In the genomic region with DNA sequence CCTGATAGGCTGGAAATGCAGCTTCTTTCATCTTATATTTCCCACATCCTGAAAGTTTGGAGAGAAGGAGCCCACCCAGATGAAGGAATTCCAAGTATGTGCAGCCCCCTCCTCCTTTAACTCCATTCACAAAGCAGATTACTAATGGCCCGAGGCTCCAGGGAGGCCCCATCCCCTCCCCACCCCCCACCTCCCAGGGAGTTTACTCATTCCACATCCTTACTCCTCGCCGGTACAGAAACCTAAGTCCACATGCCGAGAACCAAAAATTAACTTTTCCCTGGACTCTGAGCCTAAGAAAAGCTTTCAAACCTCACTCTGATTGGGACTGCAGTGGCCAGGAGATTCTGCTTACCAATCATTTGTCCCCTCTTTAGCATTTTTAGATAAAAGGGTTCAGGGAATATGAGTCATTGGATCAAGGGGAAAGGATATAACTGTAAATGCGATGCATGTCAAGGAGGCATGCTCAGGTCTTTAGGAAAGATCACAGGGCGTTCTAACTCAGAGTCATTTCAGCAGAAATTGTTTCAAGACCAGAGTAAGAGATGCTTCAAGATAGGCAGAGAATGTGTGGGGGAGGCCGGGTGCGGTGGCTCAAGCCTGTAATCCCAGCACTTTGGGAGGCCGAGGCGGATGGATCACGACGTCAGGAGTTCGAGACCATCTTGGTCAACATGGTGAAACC, we compare ENCODE assay signal across 1 cellular context.
TF ChIP-seq lines count a peak whose summit lies in the region.

No MANE protein-coding gene starts in this region.

TF ChIP-seq in HepG2, 621 proteins besides CTCF, POLR2A, EP300 and RAD21 (continues in another document):
- TF ChIP-seq, protein P1, sequence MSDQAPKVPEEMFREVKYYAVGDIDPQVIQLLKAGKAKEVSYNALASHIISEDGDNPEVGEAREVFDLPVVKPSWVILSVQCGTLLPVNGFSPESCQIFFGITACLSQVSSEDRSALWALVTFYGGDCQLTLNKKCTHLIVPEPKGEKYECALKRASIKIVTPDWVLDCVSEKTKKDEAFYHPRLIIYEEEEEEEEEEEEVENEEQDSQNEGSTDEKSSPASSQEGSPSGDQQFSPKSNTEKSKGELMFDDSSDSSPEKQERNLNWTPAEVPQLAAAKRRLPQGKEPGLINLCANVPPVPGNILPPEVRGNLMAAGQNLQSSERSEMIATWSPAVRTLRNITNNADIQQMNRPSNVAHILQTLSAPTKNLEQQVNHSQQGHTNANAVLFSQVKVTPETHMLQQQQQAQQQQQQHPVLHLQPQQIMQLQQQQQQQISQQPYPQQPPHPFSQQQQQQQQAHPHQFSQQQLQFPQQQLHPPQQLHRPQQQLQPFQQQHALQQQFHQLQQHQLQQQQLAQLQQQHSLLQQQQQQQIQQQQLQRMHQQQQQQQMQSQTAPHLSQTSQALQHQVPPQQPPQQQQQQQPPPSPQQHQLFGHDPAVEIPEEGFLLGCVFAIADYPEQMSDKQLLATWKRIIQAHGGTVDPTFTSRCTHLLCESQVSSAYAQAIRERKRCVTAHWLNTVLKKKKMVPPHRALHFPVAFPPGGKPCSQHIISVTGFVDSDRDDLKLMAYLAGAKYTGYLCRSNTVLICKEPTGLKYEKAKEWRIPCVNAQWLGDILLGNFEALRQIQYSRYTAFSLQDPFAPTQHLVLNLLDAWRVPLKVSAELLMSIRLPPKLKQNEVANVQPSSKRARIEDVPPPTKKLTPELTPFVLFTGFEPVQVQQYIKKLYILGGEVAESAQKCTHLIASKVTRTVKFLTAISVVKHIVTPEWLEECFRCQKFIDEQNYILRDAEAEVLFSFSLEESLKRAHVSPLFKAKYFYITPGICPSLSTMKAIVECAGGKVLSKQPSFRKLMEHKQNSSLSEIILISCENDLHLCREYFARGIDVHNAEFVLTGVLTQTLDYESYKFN (CRISPR knock-in tag; conservative IDR thresholded peaks at IDR 0.05), result peak; percentile 67
- TF ChIP-seq MAFF (IDR thresholded peaks at IDR 0.05; ENCODE audit: low read depth, low read length) (0 out of 2 replicates have a peak, but pooled peaks have one; percentile 26), ZNF556 (CRISPR knock-in tag; IDR thresholded peaks at IDR 0.05; ENCODE audit: borderline replicate concordance) (peak; percentile 17; the same call in 1 of the 2 replicates), GATAD2A (CRISPR knock-in tag; IDR thresholded peaks at IDR 0.05) (peak; percentile 10; the same call in 1 of the 2 replicates), SOX6 (IDR thresholded peaks at IDR 0.05) (no peak), SOX6 (CRISPR knock-in tag; IDR thresholded peaks at IDR 0.05) (peak; percentile 3; the same call in 1 of the 2 replicates), ZFP36L2 (CRISPR knock-in tag; IDR thresholded peaks at IDR 0.05) (no peak), ZKSCAN5 (CRISPR knock-in tag; IDR thresholded peaks at IDR 0.05) (no peak), ZBTB38 (CRISPR knock-in tag; IDR thresholded peaks at IDR 0.05) (peak; percentile 81; the same call in 1 of the 2 replicates), MAFK (conservative IDR thresholded peaks at IDR 0.05 in 1 of 2, IDR thresholded peaks at IDR 0.05 in 1 of 2; ENCODE audit: low read length in 2 of 2) (peak; percentile 33 to 34; a peak in 2 of 4 replicates), HNF4A (CRISPR knock-in tag; IDR thresholded peaks at IDR 0.05) (peak; percentile 68), JUND (CRISPR knock-in tag; IDR thresholded peaks at IDR 0.05) (0 out of 2 replicates have a peak, but pooled peaks have one; percentile 12), ZBTB7A (CRISPR knock-in tag; IDR thresholded peaks at IDR 0.05) (peak; percentile 94), SAP130 (CRISPR knock-in tag; IDR thresholded peaks at IDR 0.05; ENCODE audit: low read depth) (peak; percentile 47; the same call in 1 of the 2 replicates), TEAD3 (CRISPR knock-in tag; optimal IDR thresholded peaks at IDR 0.05; ENCODE audit: borderline replicate concordance) (peak; percentile 38), ZNF33B (CRISPR knock-in tag; IDR thresholded peaks at IDR 0.05) (no peak), RARG (CRISPR knock-in tag; IDR thresholded peaks at IDR 0.05; ENCODE audit: low read depth) (no peak)
- TF ChIP-seq, protein P2, sequence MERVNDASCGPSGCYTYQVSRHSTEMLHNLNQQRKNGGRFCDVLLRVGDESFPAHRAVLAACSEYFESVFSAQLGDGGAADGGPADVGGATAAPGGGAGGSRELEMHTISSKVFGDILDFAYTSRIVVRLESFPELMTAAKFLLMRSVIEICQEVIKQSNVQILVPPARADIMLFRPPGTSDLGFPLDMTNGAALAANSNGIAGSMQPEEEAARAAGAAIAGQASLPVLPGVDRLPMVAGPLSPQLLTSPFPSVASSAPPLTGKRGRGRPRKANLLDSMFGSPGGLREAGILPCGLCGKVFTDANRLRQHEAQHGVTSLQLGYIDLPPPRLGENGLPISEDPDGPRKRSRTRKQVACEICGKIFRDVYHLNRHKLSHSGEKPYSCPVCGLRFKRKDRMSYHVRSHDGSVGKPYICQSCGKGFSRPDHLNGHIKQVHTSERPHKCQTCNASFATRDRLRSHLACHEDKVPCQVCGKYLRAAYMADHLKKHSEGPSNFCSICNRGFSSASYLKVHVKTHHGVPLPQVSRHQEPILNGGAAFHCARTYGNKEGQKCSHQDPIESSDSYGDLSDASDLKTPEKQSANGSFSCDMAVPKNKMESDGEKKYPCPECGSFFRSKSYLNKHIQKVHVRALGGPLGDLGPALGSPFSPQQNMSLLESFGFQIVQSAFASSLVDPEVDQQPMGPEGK (CRISPR knock-in tag; IDR thresholded peaks at IDR 0.05), result peak; percentile 4; the same call in 1 of the 2 replicates
- TF ChIP-seq, protein P3, sequence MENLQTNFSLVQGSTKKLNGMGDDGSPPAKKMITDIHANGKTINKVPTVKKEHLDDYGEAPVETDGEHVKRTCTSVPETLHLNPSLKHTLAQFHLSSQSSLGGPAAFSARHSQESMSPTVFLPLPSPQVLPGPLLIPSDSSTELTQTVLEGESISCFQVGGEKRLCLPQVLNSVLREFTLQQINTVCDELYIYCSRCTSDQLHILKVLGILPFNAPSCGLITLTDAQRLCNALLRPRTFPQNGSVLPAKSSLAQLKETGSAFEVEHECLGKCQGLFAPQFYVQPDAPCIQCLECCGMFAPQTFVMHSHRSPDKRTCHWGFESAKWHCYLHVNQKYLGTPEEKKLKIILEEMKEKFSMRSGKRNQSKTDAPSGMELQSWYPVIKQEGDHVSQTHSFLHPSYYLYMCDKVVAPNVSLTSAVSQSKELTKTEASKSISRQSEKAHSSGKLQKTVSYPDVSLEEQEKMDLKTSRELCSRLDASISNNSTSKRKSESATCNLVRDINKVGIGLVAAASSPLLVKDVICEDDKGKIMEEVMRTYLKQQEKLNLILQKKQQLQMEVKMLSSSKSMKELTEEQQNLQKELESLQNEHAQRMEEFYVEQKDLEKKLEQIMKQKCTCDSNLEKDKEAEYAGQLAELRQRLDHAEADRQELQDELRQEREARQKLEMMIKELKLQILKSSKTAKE (CRISPR knock-in tag; IDR thresholded peaks at IDR 0.05; ENCODE audit: borderline replicate concordance), result 0 out of 2 replicates have a peak, but pooled peaks have one; percentile 3
- TF ChIP-seq, protein P4, sequence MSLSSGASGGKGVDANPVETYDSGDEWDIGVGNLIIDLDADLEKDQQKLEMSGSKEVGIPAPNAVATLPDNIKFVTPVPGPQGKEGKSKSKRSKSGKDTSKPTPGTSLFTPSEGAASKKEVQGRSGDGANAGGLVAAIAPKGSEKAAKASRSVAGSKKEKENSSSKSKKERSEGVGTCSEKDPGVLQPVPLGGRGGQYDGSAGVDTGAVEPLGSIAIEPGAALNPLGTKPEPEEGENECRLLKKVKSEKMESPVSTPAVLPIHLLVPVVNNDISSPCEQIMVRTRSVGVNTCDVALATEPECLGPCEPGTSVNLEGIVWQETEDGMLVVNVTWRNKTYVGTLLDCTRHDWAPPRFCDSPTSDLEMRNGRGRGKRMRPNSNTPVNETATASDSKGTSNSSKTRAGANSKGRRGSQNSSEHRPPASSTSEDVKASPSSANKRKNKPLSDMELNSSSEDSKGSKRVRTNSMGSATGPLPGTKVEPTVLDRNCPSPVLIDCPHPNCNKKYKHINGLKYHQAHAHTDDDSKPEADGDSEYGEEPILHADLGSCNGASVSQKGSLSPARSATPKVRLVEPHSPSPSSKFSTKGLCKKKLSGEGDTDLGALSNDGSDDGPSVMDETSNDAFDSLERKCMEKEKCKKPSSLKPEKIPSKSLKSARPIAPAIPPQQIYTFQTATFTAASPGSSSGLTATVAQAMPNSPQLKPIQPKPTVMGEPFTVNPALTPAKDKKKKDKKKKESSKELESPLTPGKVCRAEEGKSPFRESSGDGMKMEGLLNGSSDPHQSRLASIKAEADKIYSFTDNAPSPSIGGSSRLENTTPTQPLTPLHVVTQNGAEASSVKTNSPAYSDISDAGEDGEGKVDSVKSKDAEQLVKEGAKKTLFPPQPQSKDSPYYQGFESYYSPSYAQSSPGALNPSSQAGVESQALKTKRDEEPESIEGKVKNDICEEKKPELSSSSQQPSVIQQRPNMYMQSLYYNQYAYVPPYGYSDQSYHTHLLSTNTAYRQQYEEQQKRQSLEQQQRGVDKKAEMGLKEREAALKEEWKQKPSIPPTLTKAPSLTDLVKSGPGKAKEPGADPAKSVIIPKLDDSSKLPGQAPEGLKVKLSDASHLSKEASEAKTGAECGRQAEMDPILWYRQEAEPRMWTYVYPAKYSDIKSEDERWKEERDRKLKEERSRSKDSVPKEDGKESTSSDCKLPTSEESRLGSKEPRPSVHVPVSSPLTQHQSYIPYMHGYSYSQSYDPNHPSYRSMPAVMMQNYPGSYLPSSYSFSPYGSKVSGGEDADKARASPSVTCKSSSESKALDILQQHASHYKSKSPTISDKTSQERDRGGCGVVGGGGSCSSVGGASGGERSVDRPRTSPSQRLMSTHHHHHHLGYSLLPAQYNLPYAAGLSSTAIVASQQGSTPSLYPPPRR (CRISPR knock-in tag; IDR thresholded peaks at IDR 0.05; ENCODE audit: borderline replicate concordance), result 0 out of 2 replicates have a peak, but pooled peaks have one; percentile 24
- TF ChIP-seq, protein P5, sequence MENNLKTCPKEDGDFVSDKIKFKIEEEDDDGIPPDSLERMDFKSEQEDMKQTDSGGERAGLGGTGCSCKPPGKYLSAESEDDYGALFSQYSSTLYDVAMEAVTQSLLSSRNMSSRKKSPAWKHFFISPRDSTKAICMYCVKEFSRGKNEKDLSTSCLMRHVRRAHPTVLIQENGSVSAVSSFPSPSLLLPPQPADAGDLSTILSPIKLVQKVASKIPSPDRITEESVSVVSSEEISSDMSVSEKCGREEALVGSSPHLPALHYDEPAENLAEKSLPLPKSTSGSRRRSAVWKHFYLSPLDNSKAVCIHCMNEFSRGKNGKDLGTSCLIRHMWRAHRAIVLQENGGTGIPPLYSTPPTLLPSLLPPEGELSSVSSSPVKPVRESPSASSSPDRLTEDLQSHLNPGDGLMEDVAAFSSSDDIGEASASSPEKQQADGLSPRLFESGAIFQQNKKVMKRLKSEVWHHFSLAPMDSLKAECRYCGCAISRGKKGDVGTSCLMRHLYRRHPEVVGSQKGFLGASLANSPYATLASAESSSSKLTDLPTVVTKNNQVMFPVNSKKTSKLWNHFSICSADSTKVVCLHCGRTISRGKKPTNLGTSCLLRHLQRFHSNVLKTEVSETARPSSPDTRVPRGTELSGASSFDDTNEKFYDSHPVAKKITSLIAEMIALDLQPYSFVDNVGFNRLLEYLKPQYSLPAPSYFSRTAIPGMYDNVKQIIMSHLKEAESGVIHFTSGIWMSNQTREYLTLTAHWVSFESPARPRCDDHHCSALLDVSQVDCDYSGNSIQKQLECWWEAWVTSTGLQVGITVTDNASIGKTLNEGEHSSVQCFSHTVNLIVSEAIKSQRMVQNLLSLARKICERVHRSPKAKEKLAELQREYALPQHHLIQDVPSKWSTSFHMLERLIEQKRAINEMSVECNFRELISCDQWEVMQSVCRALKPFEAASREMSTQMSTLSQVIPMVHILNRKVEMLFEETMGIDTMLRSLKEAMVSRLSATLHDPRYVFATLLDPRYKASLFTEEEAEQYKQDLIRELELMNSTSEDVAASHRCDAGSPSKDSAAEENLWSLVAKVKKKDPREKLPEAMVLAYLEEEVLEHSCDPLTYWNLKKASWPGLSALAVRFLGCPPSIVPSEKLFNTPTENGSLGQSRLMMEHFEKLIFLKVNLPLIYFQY (CRISPR knock-in tag; IDR thresholded peaks at IDR 0.05; ENCODE audit: borderline replicate concordance), result no peak
- TF ChIP-seq, protein P6, sequence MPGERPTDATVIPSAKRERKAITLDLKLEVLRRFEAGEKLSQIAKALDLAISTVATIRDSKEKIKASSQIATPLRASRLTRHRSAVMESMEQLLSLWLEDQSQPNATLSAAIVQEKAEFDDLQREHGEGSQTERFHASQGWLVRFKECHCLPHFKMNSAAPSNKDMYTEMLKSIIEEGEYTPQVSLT (CRISPR knock-in tag; IDR thresholded peaks at IDR 0.05; ENCODE audit: borderline replicate concordance, low read depth), result no peak
- TF ChIP-seq, protein P7, sequence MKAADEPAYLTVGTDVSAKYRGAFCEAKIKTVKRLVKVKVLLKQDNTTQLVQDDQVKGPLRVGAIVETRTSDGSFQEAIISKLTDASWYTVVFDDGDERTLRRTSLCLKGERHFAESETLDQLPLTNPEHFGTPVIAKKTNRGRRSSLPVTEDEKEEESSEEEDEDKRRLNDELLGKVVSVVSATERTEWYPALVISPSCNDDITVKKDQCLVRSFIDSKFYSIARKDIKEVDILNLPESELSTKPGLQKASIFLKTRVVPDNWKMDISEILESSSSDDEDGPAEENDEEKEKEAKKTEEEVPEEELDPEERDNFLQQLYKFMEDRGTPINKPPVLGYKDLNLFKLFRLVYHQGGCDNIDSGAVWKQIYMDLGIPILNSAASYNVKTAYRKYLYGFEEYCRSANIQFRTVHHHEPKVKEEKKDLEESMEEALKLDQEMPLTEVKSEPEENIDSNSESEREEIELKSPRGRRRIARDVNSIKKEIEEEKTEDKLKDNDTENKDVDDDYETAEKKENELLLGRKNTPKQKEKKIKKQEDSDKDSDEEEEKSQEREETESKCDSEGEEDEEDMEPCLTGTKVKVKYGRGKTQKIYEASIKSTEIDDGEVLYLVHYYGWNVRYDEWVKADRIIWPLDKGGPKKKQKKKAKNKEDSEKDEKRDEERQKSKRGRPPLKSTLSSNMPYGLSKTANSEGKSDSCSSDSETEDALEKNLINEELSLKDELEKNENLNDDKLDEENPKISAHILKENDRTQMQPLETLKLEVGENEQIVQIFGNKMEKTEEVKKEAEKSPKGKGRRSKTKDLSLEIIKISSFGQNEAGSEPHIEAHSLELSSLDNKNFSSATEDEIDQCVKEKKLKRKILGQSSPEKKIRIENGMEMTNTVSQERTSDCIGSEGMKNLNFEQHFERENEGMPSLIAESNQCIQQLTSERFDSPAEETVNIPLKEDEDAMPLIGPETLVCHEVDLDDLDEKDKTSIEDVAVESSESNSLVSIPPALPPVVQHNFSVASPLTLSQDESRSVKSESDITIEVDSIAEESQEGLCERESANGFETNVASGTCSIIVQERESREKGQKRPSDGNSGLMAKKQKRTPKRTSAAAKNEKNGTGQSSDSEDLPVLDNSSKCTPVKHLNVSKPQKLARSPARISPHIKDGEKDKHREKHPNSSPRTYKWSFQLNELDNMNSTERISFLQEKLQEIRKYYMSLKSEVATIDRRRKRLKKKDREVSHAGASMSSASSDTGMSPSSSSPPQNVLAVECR (CRISPR knock-in tag; IDR thresholded peaks at IDR 0.05; ENCODE audit: borderline replicate concordance), result no peak
- TF ChIP-seq, protein P8, sequence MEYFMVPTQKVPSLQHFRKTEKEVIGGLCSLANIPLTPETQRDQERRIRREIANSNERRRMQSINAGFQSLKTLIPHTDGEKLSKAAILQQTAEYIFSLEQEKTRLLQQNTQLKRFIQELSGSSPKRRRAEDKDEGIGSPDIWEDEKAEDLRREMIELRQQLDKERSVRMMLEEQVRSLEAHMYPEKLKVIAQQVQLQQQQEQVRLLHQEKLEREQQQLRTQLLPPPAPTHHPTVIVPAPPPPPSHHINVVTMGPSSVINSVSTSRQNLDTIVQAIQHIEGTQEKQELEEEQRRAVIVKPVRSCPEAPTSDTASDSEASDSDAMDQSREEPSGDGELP (IDR thresholded peaks at IDR 0.05; ENCODE audit: borderline replicate concordance, low read depth), result 0 out of 2 replicates have a peak, but pooled peaks have one; percentile 1
- TF ChIP-seq, protein P9, sequence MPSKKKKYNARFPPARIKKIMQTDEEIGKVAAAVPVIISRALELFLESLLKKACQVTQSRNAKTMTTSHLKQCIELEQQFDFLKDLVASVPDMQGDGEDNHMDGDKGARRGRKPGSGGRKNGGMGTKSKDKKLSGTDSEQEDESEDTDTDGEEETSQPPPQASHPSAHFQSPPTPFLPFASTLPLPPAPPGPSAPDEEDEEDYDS (CRISPR knock-in tag; IDR thresholded peaks at IDR 0.05), result peak; percentile 91
